9 cellular contexts compared by ENCODE assay signal in the genomic region with DNA sequence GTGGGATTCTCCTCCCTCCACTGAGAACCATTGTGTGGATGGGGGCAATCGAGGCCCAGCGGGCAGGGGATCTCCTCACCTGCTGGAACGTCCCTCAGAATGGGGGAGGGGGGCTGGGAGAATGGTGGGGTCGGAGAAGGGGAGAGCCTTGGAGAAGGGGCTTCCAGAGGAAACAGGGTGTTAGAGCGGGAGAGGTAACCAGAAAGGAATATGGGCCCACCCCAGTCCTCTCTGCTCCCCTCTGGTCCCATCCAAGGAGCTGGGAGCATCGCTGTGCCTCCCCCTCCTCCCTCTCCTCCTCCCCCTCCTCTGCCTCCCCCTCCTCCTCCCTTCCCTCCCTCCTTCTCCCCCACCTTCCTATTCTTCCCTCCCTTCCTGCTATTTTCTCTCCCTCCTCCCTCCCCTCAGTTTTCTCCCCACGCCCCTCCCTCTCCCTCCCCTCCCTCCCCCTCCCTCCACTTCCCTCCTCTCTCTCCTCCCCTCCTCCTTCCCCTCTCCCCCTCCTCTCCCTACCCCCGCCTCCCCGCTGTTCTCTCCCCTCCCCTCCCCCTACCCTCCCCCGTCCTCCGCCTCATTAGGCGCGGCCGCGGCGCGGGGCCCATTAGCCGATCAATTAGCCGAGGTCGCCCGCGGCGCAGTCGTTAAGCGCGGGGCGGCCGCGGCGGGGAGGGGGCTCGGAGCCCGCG. TPM values are rescaled to one million over a fixed set of nuclear protein-coding genes. Genes with fewer than 3 reads are reported as not detected.
A peak's percentile ranks its signal among the peaks of the same experiment; 100 is the strongest.
DNase-seq lines count a peak whose midpoint lies in the region; ATAC-seq and TF ChIP-seq lines count a peak whose summit lies in the region.
"Had no signal": no experiment of that assay in that cellular context is flagged by ENCODE, and none has a peak within 500 bp of the region (broad histone marks: within the 10 kb centered on the region; RNA-seq: fewer than 3 reads in every experiment).

No MANE protein-coding gene starts in this region.

- H3K27ac ChIP-seq in adrenal gland (peak overlapping the region in 4 of 5 donors; percentile 23 to 88 (median 70)), lower lobe of right lung (peak overlapping the region; percentile 62), vagina (peak overlapping the region; percentile 98)

- TF ChIP-seq CTCF in adrenal gland (IDR thresholded peaks at IDR 0.05) (no peak), lower lobe of right lung (IDR thresholded peaks at IDR 0.05) (no peak), vagina (IDR thresholded peaks at IDR 0.05) (no peak)

- H3K4me3 Mint-ChIP-seq in stimulated activated memory B cell treated with anti-CD40 and anti-IgM and Interleukin-4, amounts not matched to agents 10 μg/mL and 1 μg/mL and 100 μg/mL, for 72 hours: no peak overlapping the region

- peak overlapping the region in 2 of 4 donors; percentile 12 to 64 for H3K4me3 ChIP-seq in adrenal gland
- peak overlapping the region; percentile 47 for H3K4me3 ChIP-seq in lower lobe of right lung
- peak overlapping the region; percentile 59 to 62 for H3K4me3 ChIP-seq in vagina

- H3K36me3 ChIP-seq in adrenal gland (replicated peaks in 1 of 2) (no peaks in the 10 kb centered on the region), lower lobe of right lung (no peaks in the 10 kb centered on the region), vagina (no peaks in the 10 kb centered on the region)

- H3K4me1 ChIP-seq in adrenal gland (replicated peaks in 1 of 2) (peaks cover 4 to 11% of the 10 kb centered on the region in 2 donors), lower lobe of right lung (peaks cover 12% of the 10 kb centered on the region), vagina (peaks cover 38% of the 10 kb centered on the region)

- TF ChIP-seq POLR2A in adrenal gland (IDR thresholded peaks at IDR 0.05) (no peak), vagina (IDR thresholded peaks at IDR 0.05) (no peak)

- intact Hi-C loops in Right ventricle myocardium inferior (cut with DNase I): no loop called here
- intact Hi-C loops in cardiac septum (cut with DNase I): no loop called here
- intact Hi-C loops in adrenal gland (cut with DNase I): no loop called here
- intact Hi-C loops in lower lobe of right lung (cut with DNase I): no loop called here
- intact Hi-C loops in vagina (cut with DNase I): no loop called here

- no peaks in the 10 kb centered on the region for H3K36me3 Mint-ChIP-seq in stimulated activated memory B cell treated with anti-CD40 and anti-IgM and Interleukin-4, amounts not matched to agents 10 μg/mL and 1 μg/mL and 100 μg/mL, for 72 hours

- no peaks in the 10 kb centered on the region for H3K9me3 ChIP-seq in adrenal gland (replicated peaks in 1 of 3)
- no peaks in the 10 kb centered on the region for H3K9me3 ChIP-seq in lower lobe of right lung
- no peaks in the 10 kb centered on the region for H3K9me3 ChIP-seq in vagina

- no peaks in the 10 kb centered on the region for H3K27me3 ChIP-seq in adrenal gland
- H3K27me3 ChIP-seq in lower lobe of right lung (ENCODE audit: low read depth): peaks cover 2% of the 10 kb centered on the region
- no peaks in the 10 kb centered on the region for H3K27me3 ChIP-seq in vagina

- no peaks in the 10 kb centered on the region for H3K9me3 Mint-ChIP-seq in stimulated activated memory B cell treated with anti-CD40 and anti-IgM and Interleukin-4, amounts not matched to agents 10 μg/mL and 1 μg/mL and 100 μg/mL, for 72 hours

- WGBS in adrenal gland, 4 donors: 5 to 20% (median 12%) methylated on average over 6 to 33 of the region's 33 CpGs

- H3K4me1 Mint-ChIP-seq in stimulated activated memory B cell treated with anti-CD40 and anti-IgM and Interleukin-4, amounts not matched to agents 10 μg/mL and 1 μg/mL and 100 μg/mL, for 72 hours: peaks cover 23% of the 10 kb centered on the region

- DNase-seq in Right ventricle myocardium inferior (ENCODE audit: missing footprints) (peak; percentile 72), cardiac septum (ENCODE audit: low spot score) (no peak), adrenal gland (peak in 4 of 7 donors; percentile 50 to 74 (median 66)), lower lobe of right lung (peak; percentile 49), vagina (ENCODE audit: extremely low spot score in 2 of 2) (no peak), T-helper 9 cell (no peak), activated gamma-delta T cell (lab: John Stamatoyannopoulos, UW) (no peak)

- peaks cover 13% of the 10 kb centered on the region for H3K27me3 Mint-ChIP-seq in stimulated activated memory B cell treated with anti-CD40 and anti-IgM and Interleukin-4, amounts not matched to agents 10 μg/mL and 1 μg/mL and 100 μg/mL, for 72 hours
- H3K27me3 Mint-ChIP-seq: T-helper 17 cell had no signal

- no peak overlapping the region for H3K27ac Mint-ChIP-seq in stimulated activated memory B cell treated with anti-CD40 and anti-IgM and Interleukin-4, amounts not matched to agents 10 μg/mL and 1 μg/mL and 100 μg/mL, for 72 hours

- ATAC-seq in Right ventricle myocardium inferior (peak; percentile 47), lower lobe of right lung (peak in 1 of 2 donors; percentile 33)
- no peak for ATAC-seq in stimulated activated memory B cell treated with anti-CD40 and anti-IgM and Interleukin-4, amounts not matched to agents 10 μg/mL and 1 μg/mL and 100 μg/mL, for 72 hours

RNA-seq across cellular contexts. Expression of a gene that starts 15.5 kb away (rescaled TPM):
- 775 TPM for total RNA-seq in Right ventricle myocardium inferior
- 804 TPM for total RNA-seq in cardiac septum
- 100 to 1,000 TPM; 428 to 968 (median 670) TPM for total RNA-seq in adrenal gland
- 1,000 to 10,000 TPM in 2 of 3 donors, 100 to 1,000 TPM in 1; 237 to 2,300 (median 1,557) TPM for polyA plus RNA-seq in adrenal gland
- 413 TPM for total RNA-seq in lower lobe of right lung
- 451 TPM for total RNA-seq in vagina

RNA-seq across cellular contexts. Expression of a gene that starts 17.7 kb away (rescaled TPM):
- 58.6 TPM for total RNA-seq in Right ventricle myocardium inferior
- 48.0 TPM for total RNA-seq in cardiac septum
- total RNA-seq in adrenal gland: 100 to 1,000 TPM in 1 of 8 donors, 10 to 100 TPM in 7; 28.0 to 104 (median 57.2) TPM
- 100 to 1,000 TPM in 1 of 3 donors, 10 to 100 TPM in 1, 1 to 10 TPM in 1; 8.4 to 106 (median 70.3) TPM for polyA plus RNA-seq in adrenal gland
- total RNA-seq in lower lobe of right lung: 42.7 TPM
- 28.2 TPM for total RNA-seq in vagina

RNA-seq across cellular contexts. Expression of a gene that starts 47.4 kb away (rescaled TPM):
- total RNA-seq in Right ventricle myocardium inferior (64.7 TPM), cardiac septum (60.9 TPM), adrenal gland (10 to 100 TPM; 53.1 to 84.3 (median 64.4) TPM), lower lobe of right lung (60.6 TPM), vagina (33.6 TPM)
- polyA plus RNA-seq in adrenal gland: 10 to 100 TPM; 20.6 to 38.3 (median 35.6) TPM

Comparison
In these comparisons a context has a peak if more than half of its experiments do, and no peak if none do; other contexts are left out.
1. DNase-seq: peak in Right ventricle myocardium inferior (single experiment), adrenal gland (4 of 7) and lower lobe of right lung (single experiment); none in cardiac septum (single experiment), vagina (0 of 2), T-helper 9 cell (single experiment) and activated gamma-delta T cell (single experiment).
2. Peak in every context shown above with its lines, with median percentiles within 50 percentile points of each other: H3K27ac ChIP-seq.